14 cellular contexts compared by ENCODE assay signal in genomic region chr4:109947457-109947856, GRCh38. TPM values are rescaled to one million over a fixed set of nuclear protein-coding genes. Genes with fewer than 3 reads are reported as not detected.
A peak's percentile ranks its signal among the peaks of the same experiment; 100 is the strongest.
DNase-seq lines count a peak whose midpoint lies in the region; ATAC-seq and TF ChIP-seq lines count a peak whose summit lies in the region.
"Had no signal": no experiment of that assay in that cellular context is flagged by ENCODE, and none has a peak within 500 bp of the region (broad histone marks: within the 10 kb centered on the region; RNA-seq: fewer than 3 reads in every experiment).

No MANE protein-coding gene starts in this region.

- H3K4me3 ChIP-seq in brain microvascular endothelial cell (ENCODE audit: low read depth, low read length), result no peak overlapping the region
- H3K4me3 ChIP-seq: SK-N-MC, vagina had no signal

- no peaks in the 10 kb centered on the region for H3K9me3 Mint-ChIP-seq in activated naive CD4-positive, alpha-beta T cell treated with anti-CD3 and anti-CD28 coated beads for 36 hours
- H3K9me3 Mint-ChIP-seq in stimulated activated naive CD8-positive, alpha-beta T cell treated with anti-CD3 and anti-CD28 coated beads, Interleukin-15, amount 100 ng/mL, for 72 hours, result no peaks in the 10 kb centered on the region

- peak overlapping the region; percentile 3 for H3K27ac ChIP-seq in brain microvascular endothelial cell
- H3K27ac ChIP-seq: SK-N-MC, vagina had no signal

- H3K4me1 Mint-ChIP-seq in activated naive CD4-positive, alpha-beta T cell treated with anti-CD3 and anti-CD28 coated beads for 36 hours (ENCODE audit: low read depth), result peaks cover 27% of the 10 kb centered on the region
- peaks cover 14% of the 10 kb centered on the region for H3K4me1 Mint-ChIP-seq in stimulated activated naive CD8-positive, alpha-beta T cell treated with anti-CD3 and anti-CD28 coated beads, Interleukin-15, amount 100 ng/mL, for 72 hours

- no peak for DNase-seq in activated naive CD4-positive, alpha-beta T cell treated with anti-CD3 and anti-CD28 coated beads for 36 hours
- DNase-seq in activated naive CD4-positive, alpha-beta T cell (lab: John Stamatoyannopoulos, UW), result no peak
- DNase-seq in brain microvascular endothelial cell, result peak; percentile 54
- DNase-seq in stimulated activated naive CD8-positive, alpha-beta T cell treated with anti-CD3 and anti-CD28 coated beads, Interleukin-15, amount 100 ng/mL, for 72 hours, result no peak
- DNase-seq in NCI-H2107 (lab: John Stamatoyannopoulos, UW), result no peak
- DNase-seq in NCI-H1417 (lab: John Stamatoyannopoulos, UW), result no peak
- DNase-seq: activated CD4-positive, alpha-beta T cell treated with anti-CD3 and anti-CD28 coated beads, Interleukin-2, amount 50 U/mL, for 1 hour; NCI-H1436 treated with DMSO at 0.1 percent for 48 hours; NCI-H774; stimulated activated CD4-positive, alpha-beta T cell treated with anti-CD3 and anti-CD28 coated beads, Interleukin-12 subunit alpha, Interleukin-12 subunit beta, amount 100 ng/mL, for 4 hours had no signal

- intact Hi-C loops in activated naive CD4-positive, alpha-beta T cell treated with anti-CD3 and anti-CD28 coated beads for 36 hours (cut with micrococcal nuclease), result loop anchor here (1.0 to 5.0 kb wide), 7 partner anchors 126 to 975 kb away; partner anchors contain the start of gene MCUB

- no peak for TF ChIP-seq CTCF in brain microvascular endothelial cell (IDR thresholded peaks at IDR 0.05; ENCODE audit: low read depth, low read length, missing control alignments)

- H3K36me3 ChIP-seq in brain microvascular endothelial cell (replicated peaks), result no peaks in the 10 kb centered on the region
- H3K36me3 ChIP-seq: vagina had no signal

- peak overlapping the region; percentile 65 for H3K27ac Mint-ChIP-seq in activated naive CD4-positive, alpha-beta T cell treated with anti-CD3 and anti-CD28 coated beads for 36 hours
- H3K27ac Mint-ChIP-seq in stimulated activated naive CD8-positive, alpha-beta T cell treated with anti-CD3 and anti-CD28 coated beads, Interleukin-15, amount 100 ng/mL, for 72 hours, result peak overlapping the region in 1 of 2 donors; percentile 32

- peak; percentile 61 for ATAC-seq in HG03442 (IDR thresholded peaks at IDR 0.05; ENCODE audit: unreplicated experiment)
- peak; percentile 89 for ATAC-seq in stimulated activated naive CD8-positive, alpha-beta T cell treated with anti-CD3 and anti-CD28 coated beads, Interleukin-15, amount 100 ng/mL, for 72 hours
- no peak for ATAC-seq in GM19324 (IDR thresholded peaks at IDR 0.05; ENCODE audit: low FRiP score, unreplicated experiment)

- H3K4me3 Mint-ChIP-seq in activated naive CD4-positive, alpha-beta T cell treated with anti-CD3 and anti-CD28 coated beads for 36 hours, result no peak overlapping the region
- H3K4me3 Mint-ChIP-seq in stimulated activated naive CD8-positive, alpha-beta T cell treated with anti-CD3 and anti-CD28 coated beads, Interleukin-15, amount 100 ng/mL, for 72 hours, result peak overlapping the region in 1 of 2 donors; percentile 21

- no peaks in the 10 kb centered on the region for H3K36me3 Mint-ChIP-seq in activated naive CD4-positive, alpha-beta T cell treated with anti-CD3 and anti-CD28 coated beads for 36 hours (ENCODE audit: low read depth)

- H3K27me3 Mint-ChIP-seq in activated naive CD4-positive, alpha-beta T cell treated with anti-CD3 and anti-CD28 coated beads for 36 hours (ENCODE audit: low read depth), result no peaks in the 10 kb centered on the region
- no peaks in the 10 kb centered on the region for H3K27me3 Mint-ChIP-seq in stimulated activated naive CD8-positive, alpha-beta T cell treated with anti-CD3 and anti-CD28 coated beads, Interleukin-15, amount 100 ng/mL, for 72 hours

- H3K27me3 ChIP-seq in brain microvascular endothelial cell (replicated peaks), result no peaks in the 10 kb centered on the region
- H3K27me3 ChIP-seq: vagina had no signal

- in situ Hi-C loops in brain microvascular endothelial cell (cut with HindIII; ENCODE audit: low pct_ligation_motif_present, low sequenced_read_pairs), result no loop called here

- CTCF ChIA-PET in activated naive CD4-positive, alpha-beta T cell treated with anti-CD3 and anti-CD28 coated beads for 36 hours (lab: Charles Lee), result no interaction called here

RNA-seq across cellular contexts. Expression of gene EGF, which starts 34.8 kb away (rescaled TPM):
- total RNA-seq in activated naive CD4-positive, alpha-beta T cell treated with anti-CD3 and anti-CD28 coated beads for 36 hours, result not detected
